ENCODE assay signal across 17 cellular contexts in genomic region chr16:12119037-12119436, GRCh38.
DNase-seq lines count a peak whose midpoint lies in the region; ATAC-seq, FAIRE-seq and TF ChIP-seq lines count a peak whose summit lies in the region.
"Had no signal": no experiment of that assay in that cellular context is flagged by ENCODE, and none has a peak within 500 bp of the region (broad histone marks: within the 10 kb centered on the region; RNA-seq: fewer than 3 reads in every experiment).

No MANE protein-coding gene starts in this region.

- no peak for DNase-seq in activated naive CD4-positive, alpha-beta T cell treated with anti-CD3 and anti-CD28 coated beads, Interleukin-2, amount 10 ng/mL, durations not matched to agents 7 days and 5 days
- DNase-seq in effector memory CD8-positive, alpha-beta T cell: no peak
- no peak for DNase-seq in DMS114 treated with DMSO at 0.1 percent for 48 hours (lab: John Stamatoyannopoulos, UW; ENCODE audit: unreplicated experiment)
- no peak for DNase-seq in GM12891 (ENCODE audit: insufficient read length, low spot score)
- DNase-seq: DMS153, HCEC 1CT, NCI-H1048, NCI-H146, NCI-H2081 treated with DMSO at 0.1 percent for 48 hours, NCI-H524 had no signal

- no peak overlapping the region for H3K4me3 Mint-ChIP-seq in activated naive CD4-positive, alpha-beta T cell treated with anti-CD3 and anti-CD28 coated beads, Interleukin-2, amount 50 U/mL, for 24 hours
- no peak overlapping the region for H3K4me3 Mint-ChIP-seq in activated naive CD4-positive, alpha-beta T cell treated with anti-CD3 and anti-CD28 coated beads, Interleukin-2, amount 10 ng/mL, durations not matched to agents 7 days and 5 days
- H3K4me3 Mint-ChIP-seq in effector memory CD8-positive, alpha-beta T cell: no peak overlapping the region

- H3K4me3 ChIP-seq in neutrophil (ENCODE audit: low read depth in 1 of 2, low read length in 1 of 2): no peak overlapping the region
- H3K4me3 ChIP-seq: K562 had no signal

- FAIRE-seq in GM12891 (lab: Jason Lieb, UNC): no peak
- FAIRE-seq: HTR-8/SVneo, K562 had no signal

- no peaks in the 10 kb centered on the region for H3K27me3 Mint-ChIP-seq in activated naive CD4-positive, alpha-beta T cell treated with anti-CD3 and anti-CD28 coated beads, Interleukin-2, amount 50 U/mL, for 24 hours
- no peaks in the 10 kb centered on the region for H3K27me3 Mint-ChIP-seq in activated naive CD4-positive, alpha-beta T cell treated with anti-CD3 and anti-CD28 coated beads, Interleukin-2, amount 10 ng/mL, durations not matched to agents 7 days and 5 days
- H3K27me3 Mint-ChIP-seq in effector memory CD8-positive, alpha-beta T cell: no peaks in the 10 kb centered on the region

- TF ChIP-seq POLR2A in GM12891 (IDR thresholded peaks at IDR 0.05; ENCODE audit: low read depth, low read length): no peak

- H3K4me1 Mint-ChIP-seq in activated naive CD4-positive, alpha-beta T cell treated with anti-CD3 and anti-CD28 coated beads, Interleukin-2, amount 50 U/mL, for 24 hours: peaks cover 12% of the 10 kb centered on the region
- H3K4me1 Mint-ChIP-seq in activated naive CD4-positive, alpha-beta T cell treated with anti-CD3 and anti-CD28 coated beads, Interleukin-2, amount 10 ng/mL, durations not matched to agents 7 days and 5 days: no peaks in the 10 kb centered on the region
- peaks cover 0 to 2% of the 10 kb centered on the region in 2 donors for H3K4me1 Mint-ChIP-seq in effector memory CD8-positive, alpha-beta T cell (ENCODE audit: low read depth in 2 of 2)

- no peak for TF ChIP-seq CTCF in neutrophil (IDR thresholded peaks at IDR 0.05)

- CTCF ChIA-PET in activated naive CD4-positive, alpha-beta T cell treated with anti-CD3 and anti-CD28 coated beads, Interleukin-2, amount 10 ng/mL, durations not matched to agents 7 days and 5 days (lab: Charles Lee): no interaction called here

- no peaks in the 10 kb centered on the region for H3K9me3 Mint-ChIP-seq in activated naive CD4-positive, alpha-beta T cell treated with anti-CD3 and anti-CD28 coated beads, Interleukin-2, amount 50 U/mL, for 24 hours
- no peaks in the 10 kb centered on the region for H3K9me3 Mint-ChIP-seq in activated naive CD4-positive, alpha-beta T cell treated with anti-CD3 and anti-CD28 coated beads, Interleukin-2, amount 10 ng/mL, durations not matched to agents 7 days and 5 days
- H3K9me3 Mint-ChIP-seq in effector memory CD8-positive, alpha-beta T cell: no peaks in the 10 kb centered on the region

- H3K4me1 ChIP-seq in neutrophil (ENCODE audit: control insufficient read depth in 1 of 2, insufficient read depth in 1 of 2, low read depth in 1 of 2, low read length in 1 of 2): peaks cover 20 to 22% of the 10 kb centered on the region in 2 experiments

- no peaks in the 10 kb centered on the region for H3K27me3 ChIP-seq in neutrophil

- no peaks in the 10 kb centered on the region for H3K36me3 ChIP-seq in neutrophil

- H3K36me3 Mint-ChIP-seq in activated naive CD4-positive, alpha-beta T cell treated with anti-CD3 and anti-CD28 coated beads, Interleukin-2, amount 50 U/mL, for 24 hours: peaks cover 13% of the 10 kb centered on the region
- no peaks in the 10 kb centered on the region for H3K36me3 Mint-ChIP-seq in activated naive CD4-positive, alpha-beta T cell treated with anti-CD3 and anti-CD28 coated beads, Interleukin-2, amount 10 ng/mL, durations not matched to agents 7 days and 5 days
- H3K36me3 Mint-ChIP-seq in effector memory CD8-positive, alpha-beta T cell (ENCODE audit: insufficient read depth): peaks cover 9% of the 10 kb centered on the region

- H3K27ac Mint-ChIP-seq in activated naive CD4-positive, alpha-beta T cell treated with anti-CD3 and anti-CD28 coated beads, Interleukin-2, amount 50 U/mL, for 24 hours: peak overlapping the region; percentile 77
- no peak overlapping the region for H3K27ac Mint-ChIP-seq in activated naive CD4-positive, alpha-beta T cell treated with anti-CD3 and anti-CD28 coated beads, Interleukin-2, amount 10 ng/mL, durations not matched to agents 7 days and 5 days
- peak overlapping the region; percentile 36 to 42 for H3K27ac Mint-ChIP-seq in effector memory CD8-positive, alpha-beta T cell

- ATAC-seq in effector memory CD8-positive, alpha-beta T cell (replicated peaks): no peak
- no peak for ATAC-seq in GM19023 (IDR thresholded peaks at IDR 0.05; ENCODE audit: unreplicated experiment)
- ATAC-seq in GM19035 (IDR thresholded peaks at IDR 0.05; ENCODE audit: unreplicated experiment): no peak
- ATAC-seq: K562 had no signal

- no peaks in the 10 kb centered on the region for H3K9me3 ChIP-seq in neutrophil

- H3K27ac ChIP-seq in neutrophil: peak overlapping the region; percentile 69
- H3K27ac ChIP-seq: 22Rv1 had no signal

TF ChIP-seq in GM12891, 5 proteins besides CTCF, POLR2A, EP300 and RAD21:
- TF ChIP-seq POLR2AphosphoS5 (IDR thresholded peaks at IDR 0.05; ENCODE audit: low read depth, low read length) (no peak), SPI1 (IDR thresholded peaks at IDR 0.05; ENCODE audit: low read depth, low read length) (no peak), TAF1 (IDR thresholded peaks at IDR 0.05; ENCODE audit: low read depth, low read length) (no peak)
